Comparison of ENCODE assay signal across 10 cellular contexts in the genomic region with DNA sequence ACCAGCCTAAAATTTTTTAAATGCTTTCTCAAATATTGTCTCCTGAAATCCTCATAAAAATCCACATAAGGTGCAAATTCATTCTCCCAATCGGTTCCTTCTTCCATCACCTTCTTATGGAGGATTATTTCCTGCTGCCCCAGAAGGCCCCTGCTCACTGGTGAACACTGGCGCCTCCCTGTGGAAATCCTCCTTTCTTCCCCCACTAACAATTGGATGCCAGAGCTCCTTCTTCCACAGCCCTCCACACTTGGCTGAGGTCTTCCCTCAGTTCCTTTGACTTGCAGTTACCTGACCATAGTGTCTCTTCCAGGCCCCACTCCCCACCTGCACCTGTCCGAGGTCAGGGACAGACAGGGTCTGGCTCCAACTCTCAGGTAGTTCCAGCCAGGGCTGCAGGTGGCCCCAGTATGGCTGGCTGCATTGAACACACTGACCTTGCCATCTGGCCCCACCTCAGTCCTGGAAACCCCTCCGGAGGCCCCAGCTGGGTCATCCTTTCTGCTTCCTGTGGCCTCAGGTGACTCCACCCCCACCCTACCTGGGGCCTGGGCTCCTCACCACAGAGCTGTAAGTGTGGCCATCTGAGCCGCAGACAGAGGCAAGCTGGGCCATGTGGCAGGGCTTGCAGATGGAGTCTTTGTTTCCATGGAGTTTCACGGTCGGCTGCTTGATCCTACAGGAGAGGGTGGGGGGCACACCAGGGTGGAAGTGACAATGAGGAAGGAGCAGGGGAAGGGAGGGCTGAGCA. TPM values are rescaled to one million over a fixed set of nuclear protein-coding genes. Genes with fewer than 3 reads are reported as not detected.
DNase-seq lines count a peak whose midpoint lies in the region; ATAC-seq and TF ChIP-seq lines count a peak whose summit lies in the region.
"Had no signal": no experiment of that assay in that cellular context is flagged by ENCODE, and none has a peak within 500 bp of the region (broad histone marks: within the 10 kb centered on the region; RNA-seq: fewer than 3 reads in every experiment).

No MANE protein-coding gene starts in this region.

- H3K36me3 ChIP-seq in A673 (ENCODE audit: insufficient read depth, low read length, poor library complexity, severe bottlenecking) (no peaks in the 10 kb centered on the region), DND-41 (ENCODE audit: insufficient read depth, low read length) (no peaks in the 10 kb centered on the region)
- H3K36me3 ChIP-seq: Peyer's patch had no signal

- BruUV-seq in A673 (replicated peaks; lab: Mats Ljungman, UMichigan) = no TSS peak

- H3K4me1 ChIP-seq in A673 (ENCODE audit: insufficient read depth, low read length, poor library complexity, severe bottlenecking) (peaks cover 7% of the 10 kb centered on the region), DND-41 (ENCODE audit: insufficient read depth, low read length) (peaks cover 9% of the 10 kb centered on the region; the same call in 1 of the 2 replicates)
- H3K4me1 ChIP-seq: Peyer's patch had no signal

- no peak for ATAC-seq in DND-41 (ENCODE audit: insufficient read depth, low read depth)
- no peak for ATAC-seq in HG03045 (IDR thresholded peaks at IDR 0.05; ENCODE audit: unreplicated experiment)

- H3K79me2 ChIP-seq in DND-41 (ENCODE audit: insufficient read depth, low read length) = no peaks in the 10 kb centered on the region

- H4K20me1 ChIP-seq in DND-41 (ENCODE audit: insufficient read depth, low read length) = no peaks in the 10 kb centered on the region

- no peak overlapping the region for H3K4me2 ChIP-seq in DND-41 (ENCODE audit: insufficient read depth, low read length)

- peak; percentile 32 for DNase-seq in A673 (ENCODE audit: low spot score)
- DNase-seq in DND-41 = peak; percentile 18
- peak; percentile 14 for DNase-seq in NCI-H526 treated with DMSO at 0.1 percent for 48 hours (lab: John Stamatoyannopoulos, UW)
- no peak for DNase-seq in epithelial cell of proximal tubule (ENCODE audit: low read depth)
- DNase-seq in NCI-H2029 treated with DMSO at 0.1 percent for 48 hours (lab: John Stamatoyannopoulos, UW) = no peak
- DNase-seq in SHP77 (lab: John Stamatoyannopoulos, UW) = no peak
- DNase-seq in pons (ENCODE audit: low spot score) = no peak
- DNase-seq: activated effector memory CD4-positive, alpha-beta T cell treated with Interleukin-2 at 50 U/mL for 16 hours; Peyer's patch had no signal

- H3K27me3 ChIP-seq in A673 (replicated peaks; ENCODE audit: insufficient read depth, low read depth, low read length, poor library complexity) (no peaks in the 10 kb centered on the region), DND-41 (ENCODE audit: insufficient read depth, low read length, poor library complexity) (no peaks in the 10 kb centered on the region)
- H3K27me3 ChIP-seq: Peyer's patch had no signal

- CTCF ChIA-PET in A673 (lab: Charles Lee) = interaction anchor here (0.7 to 1.5 kb wide), 3 partner anchors 9 to 655 kb away, joined by 3 to 11 read pairs (median 5); no protein-coding TSS in a partner anchor

- intact Hi-C loops in A673 (cut with micrococcal nuclease; ENCODE audit: unreplicated experiment) = no loop called here

- peak; percentile 49 for TF ChIP-seq CTCF in A673 (conservative IDR thresholded peaks at IDR 0.05; ENCODE audit: low read depth, low read length)
- peak; percentile 49 for TF ChIP-seq CTCF in DND-41 (IDR thresholded peaks at IDR 0.05; ENCODE audit: borderline replicate concordance, extremely low read depth, low read length, poor library complexity, severe bottlenecking)
- TF ChIP-seq CTCF in epithelial cell of proximal tubule (conservative IDR thresholded peaks at IDR 0.05; ENCODE audit: low read depth, low read length) = peak; percentile 35

- no peak overlapping the region for H3K4me3 ChIP-seq in A673 (ENCODE audit: low read depth, low read length, poor library complexity, severe bottlenecking)
- H3K4me3 ChIP-seq in DND-41 (ENCODE audit: low read depth in 1 of 2, low read length in 2 of 2) = no peak overlapping the region
- no peak overlapping the region for H3K4me3 ChIP-seq in epithelial cell of proximal tubule (ENCODE audit: low read depth, low read length)
- H3K4me3 ChIP-seq: Peyer's patch had no signal

- POLR2A ChIA-PET in A673 (lab: Charles Lee; ENCODE audit: low non-redundant PET) = no interaction called here

- no peak overlapping the region for H3K27ac ChIP-seq in A673 (ENCODE audit: low read depth, low read length, poor library complexity, severe bottlenecking)
- H3K27ac ChIP-seq in DND-41 (ENCODE audit: low read length) = no peak overlapping the region
- H3K27ac ChIP-seq: Peyer's patch had no signal

- no peak overlapping the region for H2AFZ ChIP-seq in DND-41 (ENCODE audit: low read depth, low read length)

- H3K9me3 ChIP-seq in A673 (ENCODE audit: low read depth, low read length, poor library complexity, severe bottlenecking) (no peaks in the 10 kb centered on the region), DND-41 (ENCODE audit: insufficient read depth, low read length, severe bottlenecking) (no peaks in the 10 kb centered on the region)
- H3K9me3 ChIP-seq: Peyer's patch had no signal

- H3K9ac ChIP-seq in DND-41 (ENCODE audit: low read depth, low read length) = no peak overlapping the region

RNA-seq across cellular contexts. Expression of a gene that starts 18.4 kb away (rescaled TPM):
- total RNA-seq in A673 (2021) = 0.11 and 0.32 TPM in 2 replicates
- 27.9 and 63.7 TPM in 2 replicates for total RNA-seq in epithelial cell of proximal tubule

Comparison
In these comparisons a context has a peak if more than half of its experiments do, and no peak if none do; other contexts are left out.
1. DNase-seq: peak in A673 (single experiment), DND-41 (single experiment) and NCI-H526 treated with DMSO at 0.1 percent for 48 hours (single experiment); none in epithelial cell of proximal tubule (single experiment), NCI-H2029 treated with DMSO at 0.1 percent for 48 hours (single experiment), SHP77 (0 of 2) and pons (single experiment).
2. RNA of a gene that starts 18.4 kb away (total RNA-seq): 27.9 to 63.7 TPM in epithelial cell of proximal tubule; 0.11 to 0.32 TPM in A673; every median in the first group is over 10 times any median in the second.
3. Peak in every context shown above with its lines, with median percentiles within 50 percentile points of each other: CTCF ChIP-seq.